Comparison of ENCODE assay signal across 8 cellular contexts in genomic region chr5:7754997-7755596, GRCh38.
DNase-seq lines count a peak whose midpoint lies in the region; ATAC-seq and TF ChIP-seq lines count a peak whose summit lies in the region.

No MANE protein-coding gene starts in this region.

- no peaks in the 10 kb centered on the region for H4K20me1 ChIP-seq in hepatocyte (ENCODE audit: insufficient read depth, poor library complexity, severe bottlenecking)

- no peaks in the 10 kb centered on the region for H3K9me3 Mint-ChIP-seq in activated T-helper 2 cell treated with anti-CD3 and anti-CD28 coated beads, Interferon-gamma antibody, Interleukin-2, Interleukin-4, amounts not matched to agents 10 μg/mL and 5 μg/mL and 100 μg/mL, durations not matched to agents 14 hours and 24 hours and 36 hours

- peaks cover 6% of the 10 kb centered on the region for H3K4me1 Mint-ChIP-seq in activated T-helper 2 cell treated with anti-CD3 and anti-CD28 coated beads, Interferon-gamma antibody, Interleukin-2, Interleukin-4, amounts not matched to agents 10 μg/mL and 5 μg/mL and 100 μg/mL, durations not matched to agents 14 hours and 24 hours and 36 hours (ENCODE audit: low read depth)

- peak; percentile 89 for TF ChIP-seq CTCF in hepatocyte (IDR thresholded peaks at IDR 0.05; ENCODE audit: poor library complexity)

- no peak overlapping the region for H3K27ac ChIP-seq in hepatocyte

- H3K4me2 ChIP-seq in hepatocyte, result no peak overlapping the region

- no peak overlapping the region for H3K27ac Mint-ChIP-seq in activated T-helper 2 cell treated with anti-CD3 and anti-CD28 coated beads, Interferon-gamma antibody, Interleukin-2, Interleukin-4, amounts not matched to agents 10 μg/mL and 5 μg/mL and 100 μg/mL, durations not matched to agents 14 hours and 24 hours and 36 hours

- ATAC-seq in GM18868 (IDR thresholded peaks at IDR 0.05; ENCODE audit: unreplicated experiment), result peak; percentile 88
- ATAC-seq in HG03103 (IDR thresholded peaks at IDR 0.05; ENCODE audit: low read depth, unreplicated experiment), result peak; percentile 91

- no peaks in the 10 kb centered on the region for H3K36me3 ChIP-seq in hepatocyte (replicated peaks; ENCODE audit: insufficient read depth, low read depth)

- H3K4me1 ChIP-seq in hepatocyte (ENCODE audit: insufficient read depth), result no peaks in the 10 kb centered on the region

- no peaks in the 10 kb centered on the region for H3K9me2 ChIP-seq in hepatocyte (replicated peaks; ENCODE audit: insufficient read depth)

- DNase-seq in COLO829 (ENCODE audit: low spot score) (peak; percentile 24), NCI-H524 (lab: John Stamatoyannopoulos, UW) (peak; percentile 78 to 92), hepatocyte (ENCODE audit: low spot score) (peak; percentile 83), DMS79 (lab: John Stamatoyannopoulos, UW) (no peak)
- peak; percentile 24 for DNase-seq in activated T-helper 2 cell treated with anti-CD3 and anti-CD28 coated beads, Interferon-gamma antibody, Interleukin-2, Interleukin-4, amounts not matched to agents 10 μg/mL and 5 μg/mL and 100 μg/mL, durations not matched to agents 14 hours and 24 hours and 36 hours (ENCODE audit: low spot score)
- peak; percentile 66 for DNase-seq in stimulated activated CD4-positive, alpha-beta T cell treated with anti-CD3 and anti-CD28 coated beads, Interleukin-15, amount 100 ng/mL, for 24 hours

- intact Hi-C loops in activated T-helper 2 cell treated with anti-CD3 and anti-CD28 coated beads, Interferon-gamma antibody, Interleukin-2, Interleukin-4, amounts not matched to agents 10 μg/mL and 5 μg/mL and 100 μg/mL, durations not matched to agents 14 hours and 24 hours and 36 hours (cut with micrococcal nuclease), result no loop called here

- H3K9me3 ChIP-seq in hepatocyte (ENCODE audit: low read depth), result no peaks in the 10 kb centered on the region

- no peak overlapping the region for H2AFZ ChIP-seq in hepatocyte

- 41% methylated on average over 12 of the region's 13 CpGs for WGBS in hepatocyte (ENCODE audit: low lambda C conversion rate, missing lambda C conversion rate)

- H3K27me3 ChIP-seq in hepatocyte, result peaks cover 5% of the 10 kb centered on the region

- H3K36me3 Mint-ChIP-seq in activated T-helper 2 cell treated with anti-CD3 and anti-CD28 coated beads, Interferon-gamma antibody, Interleukin-2, Interleukin-4, amounts not matched to agents 10 μg/mL and 5 μg/mL and 100 μg/mL, durations not matched to agents 14 hours and 24 hours and 36 hours (ENCODE audit: low read depth), result no peaks in the 10 kb centered on the region

- no peak overlapping the region for H3K4me3 Mint-ChIP-seq in activated T-helper 2 cell treated with anti-CD3 and anti-CD28 coated beads, Interferon-gamma antibody, Interleukin-2, Interleukin-4, amounts not matched to agents 10 μg/mL and 5 μg/mL and 100 μg/mL, durations not matched to agents 14 hours and 24 hours and 36 hours (ENCODE audit: low read depth)

- no peak overlapping the region for H3K4me3 ChIP-seq in hepatocyte

- H3K79me2 ChIP-seq in hepatocyte, result no peaks in the 10 kb centered on the region

- H3K27me3 Mint-ChIP-seq in activated T-helper 2 cell treated with anti-CD3 and anti-CD28 coated beads, Interferon-gamma antibody, Interleukin-2, Interleukin-4, amounts not matched to agents 10 μg/mL and 5 μg/mL and 100 μg/mL, durations not matched to agents 14 hours and 24 hours and 36 hours (ENCODE audit: low read depth), result peaks cover 12% of the 10 kb centered on the region
